ENCODE assay signal across 8 cellular contexts in the genomic region with DNA sequence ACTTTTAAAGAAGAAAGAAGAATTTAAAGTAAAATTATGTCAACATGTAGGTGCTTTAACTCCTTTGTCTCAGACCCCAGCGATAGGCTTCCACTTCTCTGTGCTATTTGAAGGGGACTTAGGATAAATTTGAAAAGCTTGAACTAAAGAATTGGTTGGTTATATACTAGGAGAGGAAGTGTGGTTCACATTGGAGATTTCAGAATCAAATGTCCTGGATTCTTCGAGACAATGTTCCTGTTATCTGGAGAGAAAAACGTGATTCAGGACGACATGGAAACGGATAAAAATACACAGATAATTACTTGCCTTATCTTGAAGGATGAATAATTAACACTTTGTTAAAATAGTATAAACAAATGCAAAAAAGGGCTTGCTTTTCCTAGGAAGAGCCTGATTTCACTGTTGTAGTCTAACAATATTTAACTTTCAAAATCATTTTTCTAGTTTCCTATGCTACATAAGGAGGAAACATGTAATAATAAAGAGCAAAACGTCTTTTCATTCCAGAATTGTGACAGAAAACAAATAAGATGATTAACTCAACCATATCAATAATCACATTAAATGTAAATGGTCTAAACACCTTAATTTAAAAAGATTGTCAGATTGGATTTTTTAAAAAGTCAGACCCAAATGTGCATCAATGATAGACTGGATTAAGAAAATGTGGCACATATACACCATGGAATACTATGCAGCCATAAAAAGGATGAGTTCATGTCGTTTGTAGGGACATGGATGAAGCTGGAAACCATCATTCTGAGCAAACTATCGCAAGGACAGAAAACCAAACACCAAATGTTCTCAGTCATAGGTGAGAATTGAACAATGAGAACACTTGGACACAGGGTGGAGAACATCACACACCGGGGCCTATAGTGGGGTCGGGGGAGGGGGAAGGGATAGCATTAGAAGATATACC. TPM values are rescaled to one million over a fixed set of nuclear protein-coding genes. Genes with fewer than 3 reads are reported as not detected.
DNase-seq lines count a peak whose midpoint lies in the region; ATAC-seq and TF ChIP-seq lines count a peak whose summit lies in the region.

No MANE protein-coding gene starts in this region.

- no peak for ATAC-seq in natural killer cell treated with Interleukin-12 subunit alpha and Interleukin-12 subunit beta and Interleukin-15 and Interleukin-18, amount 100 ng/mL, for 72 hours

- peak overlapping the region; percentile 70 for H3K4me3 ChIP-seq in MG63
- peak overlapping the region; percentile 78 for H3K4me3 ChIP-seq in ectodermal cell (ENCODE audit: insufficient read depth, low read depth, low read length)

- 71 to 76% methylated on average over 6 to 10 of the region's 10 CpGs for WGBS in ectodermal cell, 2 experiments

- H3K27ac Mint-ChIP-seq in CD14-positive monocyte: peak overlapping the region in 6 of 7 donors; percentile 97 to 100 (median 98)
- peak overlapping the region; percentile 99 for H3K27ac Mint-ChIP-seq in natural killer cell treated with Interleukin-12 subunit alpha and Interleukin-12 subunit beta and Interleukin-15 and Interleukin-18, amount 100 ng/mL, for 72 hours

- peaks cover 8 to 17% (median 10%) of the 10 kb centered on the region in 3 donors for H3K27me3 Mint-ChIP-seq in CD14-positive monocyte (ENCODE audit: low read depth in 3 of 3)
- H3K27me3 Mint-ChIP-seq in natural killer cell treated with Interleukin-12 subunit alpha and Interleukin-12 subunit beta and Interleukin-15 and Interleukin-18, amount 100 ng/mL, for 72 hours: peaks cover 3 to 8% of the 10 kb centered on the region in 2 donors

- intact Hi-C loops in CD14-positive monocyte (cut with micrococcal nuclease): no loop called here

- peaks cover 32% of the 10 kb centered on the region for H3K4me1 Mint-ChIP-seq in CD14-positive monocyte
- H3K4me1 Mint-ChIP-seq in natural killer cell treated with Interleukin-12 subunit alpha and Interleukin-12 subunit beta and Interleukin-15 and Interleukin-18, amount 100 ng/mL, for 72 hours (ENCODE audit: low read depth in 2 of 2): peaks cover 27 to 46% of the 10 kb centered on the region in 2 donors

- H3K36me3 ChIP-seq in MG63: no peaks in the 10 kb centered on the region; the same call in 1 of the 2 replicates
- no peaks in the 10 kb centered on the region for H3K36me3 ChIP-seq in ectodermal cell (ENCODE audit: control insufficient read depth, insufficient read depth, low read length)

- DNase-seq in CD14-positive monocyte (ENCODE audit: low spot score) (no peak), MG63 (no peak), NCI-H1048 (lab: John Stamatoyannopoulos, UW) (no peak), NCI-H2171 (lab: John Stamatoyannopoulos, UW) (no peak)
- no peak for DNase-seq in natural killer cell treated with Interleukin-12 subunit alpha and Interleukin-12 subunit beta and Interleukin-15 and Interleukin-18, amount 100 ng/mL, for 72 hours (ENCODE audit: low spot score)
- DNase-seq in activated CD4-positive, CD25-positive, alpha-beta regulatory T cell (lab: John Stamatoyannopoulos, UW): no peak
- DNase-seq in stimulated activated CD4-positive, alpha-beta T cell treated with anti-CD3 and anti-CD28 coated beads, Interleukin-4, amount 100 ng/mL, for 24 hours: no peak

- peaks cover 9 to 11% of the 10 kb centered on the region in 2 donors for H3K36me3 Mint-ChIP-seq in CD14-positive monocyte
- peaks cover 16% of the 10 kb centered on the region for H3K36me3 Mint-ChIP-seq in natural killer cell treated with Interleukin-12 subunit alpha and Interleukin-12 subunit beta and Interleukin-15 and Interleukin-18, amount 100 ng/mL, for 72 hours

- H3K4me1 ChIP-seq in ectodermal cell (ENCODE audit: control insufficient read depth, insufficient read depth, low read length): peaks cover 6% of the 10 kb centered on the region

- no peaks in the 10 kb centered on the region for H3K27me3 ChIP-seq in MG63
- no peaks in the 10 kb centered on the region for H3K27me3 ChIP-seq in ectodermal cell (ENCODE audit: control insufficient read depth, insufficient read depth, low read length, poor library complexity, severe bottlenecking)

- H3K4me3 Mint-ChIP-seq in CD14-positive monocyte: peak overlapping the region; percentile 99 to 100
- H3K4me3 Mint-ChIP-seq in natural killer cell treated with Interleukin-12 subunit alpha and Interleukin-12 subunit beta and Interleukin-15 and Interleukin-18, amount 100 ng/mL, for 72 hours: peak overlapping the region; percentile 98

- H3K9me3 ChIP-seq in MG63 (peaks cover 8% of the 10 kb centered on the region; the same call in 1 of the 2 replicates), ectodermal cell (ENCODE audit: control insufficient read depth, low read length) (no peaks in the 10 kb centered on the region)

- H3K9me3 Mint-ChIP-seq in CD14-positive monocyte: peaks cover 0 to 10% (median 8%) of the 10 kb centered on the region in 7 donors
- H3K9me3 Mint-ChIP-seq in natural killer cell treated with Interleukin-12 subunit alpha and Interleukin-12 subunit beta and Interleukin-15 and Interleukin-18, amount 100 ng/mL, for 72 hours: no peaks in the 10 kb centered on the region

- no peak overlapping the region for H3K27ac ChIP-seq in ectodermal cell (ENCODE audit: insufficient read depth, low read depth, low read length, poor library complexity, severe bottlenecking)

- no peak for TF ChIP-seq CTCF in CD14-positive monocyte (IDR thresholded peaks at IDR 0.05)

RNA-seq across cellular contexts. Expression of gene ZNF780A, which starts 0.7 kb away (rescaled TPM):
- polyA plus RNA-seq in CD14-positive monocyte: 10 to 100 TPM in 1 of 2 donors, 1 to 10 TPM in 1; 9.8 to 14.1 TPM
- 1.5 and 61.0 TPM in 2 replicates for total RNA-seq in MG63 (2014; rRNA removed; shearing (Covaris generic); ENCODE audit: low replicate concordance)
- 14.3 TPM for polyA plus RNA-seq in ectodermal cell (2013, experiment 1 of 4)
- 15.1 TPM for polyA plus RNA-seq in ectodermal cell (2013, experiment 2 of 4)
- 10.9 TPM for polyA plus RNA-seq in ectodermal cell (2013, experiment 3 of 4)
- polyA plus RNA-seq in ectodermal cell (2013, experiment 4 of 4): 15.5 TPM
- 10 to 100 TPM; 24.2 to 26.3 TPM for total RNA-seq in natural killer cell treated with Interleukin-12 subunit alpha and Interleukin-12 subunit beta and Interleukin-15 and Interleukin-18, amount 100 ng/mL, for 72 hours

RNA-seq across cellular contexts. Expression of gene ZNF780B, which starts 35.4 kb away (rescaled TPM):
- polyA plus RNA-seq in CD14-positive monocyte: 1 to 10 TPM; 2.0 to 3.1 TPM
- 1.3 and 3.6 TPM in 2 replicates for total RNA-seq in MG63 (2014; rRNA removed; shearing (Covaris generic); ENCODE audit: low replicate concordance)
- 13.8 TPM for polyA plus RNA-seq in ectodermal cell (2013, experiment 1 of 4)
- 15.2 TPM for polyA plus RNA-seq in ectodermal cell (2013, experiment 2 of 4)
- 10.6 TPM for polyA plus RNA-seq in ectodermal cell (2013, experiment 3 of 4)
- 9.8 TPM for polyA plus RNA-seq in ectodermal cell (2013, experiment 4 of 4)
- 10 to 100 TPM; 30.7 to 35.2 TPM for total RNA-seq in natural killer cell treated with Interleukin-12 subunit alpha and Interleukin-12 subunit beta and Interleukin-15 and Interleukin-18, amount 100 ng/mL, for 72 hours
